Comparison of ENCODE assay signal across 26 cellular contexts in genomic region chr7:10085231-10085630, GRCh38.
"Had no signal": no experiment of that assay in that cellular context is flagged by ENCODE, and none has a peak within 500 bp of the region (broad histone marks: within the 10 kb centered on the region; RNA-seq: fewer than 3 reads in every experiment).

No MANE protein-coding gene starts in this region.

- H3K27ac ChIP-seq: left ventricle myocardium inferior, ovary, prostate gland, skin epidermis, suprapubic skin, tibial nerve, vagina had no signal

- H3K9me3 Mint-ChIP-seq: mesothelial cell of epicardium, nephron progenitor cell, type B pancreatic cell had no signal

- H3K4me3 ChIP-seq: left ventricle myocardium inferior, lung, ovary, prostate gland, skin epidermis, suprapubic skin, tibial nerve, vagina had no signal

- H3K4me3 Mint-ChIP-seq: mesothelial cell of epicardium; naive B cell; natural killer cell; nephron progenitor cell; stimulated activated effector memory CD8-positive, alpha-beta T cell treated with anti-CD3 and anti-CD28 coated beads, Interleukin-12 subunit alpha, Interleukin-12 subunit beta, amount 100 ng/mL, for 72 hours; stimulated activated naive CD8-positive, alpha-beta T cell treated with anti-CD3 and anti-CD28 coated beads, Interleukin-15, Interleukin-2, amounts not matched to agents 100 ng/mL and 50 ng/mL, for 24 hours; type B pancreatic cell had no signal

- H3K36me3 Mint-ChIP-seq: mesothelial cell of epicardium; naive B cell; natural killer cell; stimulated activated effector memory CD8-positive, alpha-beta T cell treated with anti-CD3 and anti-CD28 coated beads, Interleukin-12 subunit alpha, Interleukin-12 subunit beta, amount 100 ng/mL, for 72 hours; type B pancreatic cell had no signal

- H3K9me3 ChIP-seq: left ventricle myocardium inferior, ovary, prostate gland, suprapubic skin, tibial nerve, vagina had no signal

- H3K36me3 ChIP-seq: left ventricle myocardium inferior, ovary, prostate gland, suprapubic skin, tibial nerve, vagina had no signal

- H3K4me1 ChIP-seq: left ventricle myocardium inferior, prostate gland, suprapubic skin, tibial nerve, vagina had no signal

- ATAC-seq: natural killer cell; right cardiac atrium; sciatic nerve; stimulated activated effector memory CD8-positive, alpha-beta T cell treated with anti-CD3 and anti-CD28 coated beads, Interleukin-12 subunit alpha, Interleukin-12 subunit beta, amount 100 ng/mL, for 72 hours had no signal

- DNase-seq: islet precursor cell; left ventricle myocardium inferior; mesendoderm; naive B cell; natural killer cell; nephron progenitor cell; ovary; posterior cingulate gyrus; retina; right cardiac atrium; stimulated activated CD4-positive, alpha-beta T cell treated with anti-CD3 and anti-CD28 coated beads, Interleukin-12 subunit alpha, Interleukin-12 subunit beta, amount 100 ng/mL, for 4 hours; stimulated activated CD4-positive, alpha-beta T cell treated with anti-CD3 and anti-CD28 coated beads, Interleukin-15, amount 100 ng/mL, for 24 hours; stimulated activated CD4-positive, alpha-beta T cell treated with anti-CD3 and anti-CD28 coated beads, Interleukin-2, amount 100 ng/mL, for 24 hours; stimulated activated CD4-positive, alpha-beta T cell treated with anti-CD3 and anti-CD28 coated beads, Interleukin-4, amount 100 ng/mL, for 24 hours; stimulated activated naive CD4-positive, alpha-beta T cell had no signal

- H3K27ac Mint-ChIP-seq: mesothelial cell of epicardium; naive B cell; natural killer cell; nephron progenitor cell; stimulated activated effector memory CD8-positive, alpha-beta T cell treated with anti-CD3 and anti-CD28 coated beads, Interleukin-12 subunit alpha, Interleukin-12 subunit beta, amount 100 ng/mL, for 72 hours; stimulated activated naive CD8-positive, alpha-beta T cell treated with anti-CD3 and anti-CD28 coated beads, Interleukin-15, Interleukin-2, amounts not matched to agents 100 ng/mL and 50 ng/mL, for 24 hours; type B pancreatic cell had no signal

- H3K27me3 Mint-ChIP-seq: naive B cell; stimulated activated naive CD8-positive, alpha-beta T cell treated with anti-CD3 and anti-CD28 coated beads, Interleukin-15, Interleukin-2, amounts not matched to agents 100 ng/mL and 50 ng/mL, for 24 hours; type B pancreatic cell had no signal

- H3K27me3 ChIP-seq: ovary, suprapubic skin, tibial nerve, vagina had no signal

- H3K4me1 Mint-ChIP-seq: naive B cell; natural killer cell; stimulated activated effector memory CD8-positive, alpha-beta T cell treated with anti-CD3 and anti-CD28 coated beads, Interleukin-12 subunit alpha, Interleukin-12 subunit beta, amount 100 ng/mL, for 72 hours had no signal
